In the genomic region with DNA sequence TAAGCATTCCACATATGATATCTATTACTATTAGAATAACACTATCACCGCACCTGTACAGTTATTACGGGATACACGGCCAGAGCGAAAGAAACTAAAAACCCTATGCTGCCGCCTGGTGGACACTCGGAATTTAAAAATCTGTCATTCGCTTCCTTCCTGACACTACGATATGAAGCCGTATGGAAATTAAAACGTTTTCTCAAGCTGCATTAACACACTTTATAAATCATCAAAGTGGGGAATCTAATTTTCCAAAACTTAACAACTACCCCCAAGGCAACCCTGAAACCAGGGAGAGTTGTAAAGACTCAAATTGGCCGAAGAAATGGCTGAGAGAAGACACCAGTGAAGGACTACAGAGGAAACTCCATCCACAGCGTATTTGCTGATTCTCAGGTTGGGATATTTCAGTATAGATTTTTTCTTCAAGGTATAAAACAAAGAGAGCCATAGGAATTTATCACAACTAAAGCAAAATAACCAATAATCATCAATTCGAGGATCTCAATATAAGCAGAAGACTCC, we compare ENCODE assay signal across 8 cellular contexts. TPM values are rescaled to one million over a fixed set of nuclear protein-coding genes. Genes with fewer than 3 reads are reported as not detected.
DNase-seq lines count a peak whose midpoint lies in the region; ATAC-seq and TF ChIP-seq lines count a peak whose summit lies in the region.

No MANE protein-coding gene starts in this region.

- H3K27me3 Mint-ChIP-seq in activated CD4-positive, alpha-beta T cell treated with anti-CD3 and anti-CD28 coated beads for 36 hours = peaks cover 11% of the 10 kb centered on the region

- H3K27ac ChIP-seq in coronary artery = no peak overlapping the region

- peak; percentile 83 for ATAC-seq in Right ventricle myocardium superior (ENCODE audit: poor library complexity)
- no peak for ATAC-seq in Right ventricle myocardium inferior
- ATAC-seq in HG03064 (IDR thresholded peaks at IDR 0.05; ENCODE audit: low read depth, unreplicated experiment) = peak; percentile 84
- ATAC-seq in activated CD4-positive, alpha-beta T cell treated with anti-CD3 and anti-CD28 coated beads for 36 hours = peak; percentile 55

- DNase-seq in Right ventricle myocardium superior (no peak), Right ventricle myocardium inferior (ENCODE audit: missing footprints) (no peak), NCI-H2227 (lab: John Stamatoyannopoulos, UW; ENCODE audit: unreplicated experiment) (peak; percentile 63), coronary artery (ENCODE audit: low spot score) (no peak), lung microvascular endothelial cell (ENCODE audit: low read depth in 2 of 2) (peak; percentile 31 to 59)
- peak; percentile 80 for DNase-seq in activated CD4-positive, alpha-beta T cell treated with anti-CD3 and anti-CD28 coated beads for 36 hours
- peak; percentile 43 for DNase-seq in stimulated activated CD8-positive, alpha-beta memory T cell treated with anti-CD3 and anti-CD28 coated beads, Interleukin-15, amount 100 ng/mL, for 24 hours (ENCODE audit: low read depth)

- H3K4me3 ChIP-seq in coronary artery = peak overlapping the region; percentile 51

- no peaks in the 10 kb centered on the region for H3K4me1 Mint-ChIP-seq in activated CD4-positive, alpha-beta T cell treated with anti-CD3 and anti-CD28 coated beads for 36 hours

- TF ChIP-seq CTCF in coronary artery (IDR thresholded peaks at IDR 0.05) = peak; percentile 58

- no peaks in the 10 kb centered on the region for H3K36me3 Mint-ChIP-seq in activated CD4-positive, alpha-beta T cell treated with anti-CD3 and anti-CD28 coated beads for 36 hours (ENCODE audit: low read depth)

- no peak overlapping the region for H3K4me3 Mint-ChIP-seq in activated CD4-positive, alpha-beta T cell treated with anti-CD3 and anti-CD28 coated beads for 36 hours

- H3K9me3 Mint-ChIP-seq in activated CD4-positive, alpha-beta T cell treated with anti-CD3 and anti-CD28 coated beads for 36 hours (ENCODE audit: low read depth) = no peaks in the 10 kb centered on the region

- no peak overlapping the region for H3K27ac Mint-ChIP-seq in activated CD4-positive, alpha-beta T cell treated with anti-CD3 and anti-CD28 coated beads for 36 hours

- CTCF ChIA-PET in activated CD4-positive, alpha-beta T cell treated with anti-CD3 and anti-CD28 coated beads for 36 hours (lab: Charles Lee) = interaction anchor here (0.6 to 3.3 kb wide), 12 partner anchors 8 to 473 kb away, joined by 3 to 23 read pairs (median 4); no protein-coding TSS in a partner anchor

- intact Hi-C loops in Right ventricle myocardium superior (cut with DNase I) (no loop called here), Right ventricle myocardium inferior (cut with DNase I) (loop anchor here (2.0 kb wide), 1 partner anchor 470 kb away; no protein-coding TSS in a partner anchor)
- intact Hi-C loops in activated CD4-positive, alpha-beta T cell treated with anti-CD3 and anti-CD28 coated beads for 36 hours (cut with DNase I, micrococcal nuclease) = loop anchor here (1.0 to 10.0 kb wide), 5 partner anchors 46 to 470 kb away; a partner anchor contains a TSS

- POLR2A ChIA-PET in activated CD4-positive, alpha-beta T cell treated with anti-CD3 and anti-CD28 coated beads for 36 hours (lab: Charles Lee) = no interaction called here

RNA-seq across cellular contexts. Expression of a gene that starts 1.4 kb away (rescaled TPM):
- total RNA-seq in Right ventricle myocardium superior (not detected), Right ventricle myocardium inferior (not detected), lung microvascular endothelial cell (not detected in 2 replicates)
- total RNA-seq in activated CD4-positive, alpha-beta T cell treated with anti-CD3 and anti-CD28 coated beads for 36 hours = not detected

RNA-seq across cellular contexts. Expression of a gene that starts 36.7 kb away (rescaled TPM):
- total RNA-seq in Right ventricle myocardium superior = 0.59 TPM
- total RNA-seq in Right ventricle myocardium inferior = 0.57 TPM
- under 1 TPM; 0.18 to 0.23 TPM for total RNA-seq in activated CD4-positive, alpha-beta T cell treated with anti-CD3 and anti-CD28 coated beads for 36 hours
- 0.22 and 2.6 TPM in 2 replicates for total RNA-seq in lung microvascular endothelial cell

Comparison
In these comparisons a context has a peak if more than half of its experiments do, and no peak if none do; other contexts are left out.
1. DNase-seq: peak in NCI-H2227 (single experiment), activated CD4-positive, alpha-beta T cell treated with anti-CD3 and anti-CD28 coated beads for 36 hours (single experiment), lung microvascular endothelial cell (2 of 2) and stimulated activated CD8-positive, alpha-beta memory T cell treated with anti-CD3 and anti-CD28 coated beads, Interleukin-15, amount 100 ng/mL, for 24 hours (single experiment); none in Right ventricle myocardium superior (single experiment), Right ventricle myocardium inferior (single experiment) and coronary artery (single experiment).